22 cellular contexts compared by ENCODE assay signal in the genomic region with DNA sequence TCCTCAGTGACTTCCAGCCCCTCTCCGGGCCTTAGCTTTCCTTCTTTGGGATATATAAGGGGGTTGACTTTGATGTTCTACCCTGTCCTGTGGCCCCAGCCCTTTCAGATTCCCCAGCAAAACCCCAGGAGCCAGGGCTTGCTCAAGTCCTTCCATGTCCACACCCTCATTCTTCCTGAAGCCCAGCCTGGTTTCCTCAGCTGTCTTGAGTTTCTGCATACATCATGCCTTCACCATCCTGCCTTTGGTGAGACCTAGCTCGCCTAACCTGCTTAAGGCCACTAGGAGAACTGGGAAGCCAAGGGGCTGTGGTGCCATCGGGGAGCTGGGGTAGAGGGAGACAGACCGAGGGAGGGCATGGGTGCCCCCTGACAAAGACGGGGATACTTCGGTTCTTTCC. TPM values are rescaled to one million over a fixed set of nuclear protein-coding genes. Genes with fewer than 3 reads are reported as not detected.
"Had no signal": no experiment of that assay in that cellular context is flagged by ENCODE, and none has a peak within 500 bp of the region (broad histone marks: within the 10 kb centered on the region; RNA-seq: fewer than 3 reads in every experiment).

No MANE protein-coding gene starts in this region.

- H3K4me2 ChIP-seq: smooth muscle cell had no signal

- H3K36me3 ChIP-seq: ovary, upper lobe of left lung had no signal

- H3K27ac ChIP-seq: dorsolateral prefrontal cortex, ovary, right atrium auricular region, sigmoid colon, upper lobe of left lung, vagina had no signal

- DNase-seq: cortex of kidney; dorsolateral prefrontal cortex; effector CD8-positive, alpha-beta T cell; foreskin fibroblast; immature natural killer cell; kidney; left colon; left ventricle myocardium superior; mesendoderm; naive B cell; ovary; sigmoid colon; stimulated activated CD4-positive, alpha-beta T cell treated with anti-CD3 and anti-CD28 coated beads, Interleukin-2, amount 100 ng/mL, for 48 hours; stimulated activated naive CD4-positive, alpha-beta T cell treated with Interleukin-2 at 50 U/mL for 16 hours had no signal

- H3K9me3 Mint-ChIP-seq: immature natural killer cell, naive B cell had no signal

- H3K9me3 ChIP-seq: gastroesophageal sphincter, ovary, right atrium auricular region, sigmoid colon, upper lobe of left lung, vagina had no signal

- H3K27ac Mint-ChIP-seq: immature natural killer cell, naive B cell had no signal

- H3K4me3 Mint-ChIP-seq: immature natural killer cell, naive B cell had no signal

- H3K36me3 Mint-ChIP-seq: immature natural killer cell, naive B cell had no signal

- H3K27me3 ChIP-seq: dorsolateral prefrontal cortex, gastroesophageal sphincter, ovary, right atrium auricular region, sigmoid colon, upper lobe of left lung, vagina had no signal

- H3K4me3 ChIP-seq: dorsolateral prefrontal cortex, gastroesophageal sphincter, lung, ovary, right atrium auricular region, sigmoid colon, smooth muscle cell, upper lobe of left lung, vagina had no signal

- FAIRE-seq: kidney had no signal

- H3K4me1 Mint-ChIP-seq: immature natural killer cell had no signal

RNA-seq across cellular contexts. Expression of gene COL16A1, which starts 42.0 kb away (rescaled TPM):
- polyA plus RNA-seq: immature natural killer cell had no signal

RNA-seq across cellular contexts. Expression of gene HCRTR1, which starts 44.4 kb away (rescaled TPM):
- total RNA-seq: esophagus mucosa, ovary, posterior vena cava, sigmoid colon, vagina had no signal
- polyA plus RNA-seq: immature natural killer cell, ovary, smooth muscle cell had no signal
